34 cellular contexts compared by ENCODE assay signal in the genomic region with DNA sequence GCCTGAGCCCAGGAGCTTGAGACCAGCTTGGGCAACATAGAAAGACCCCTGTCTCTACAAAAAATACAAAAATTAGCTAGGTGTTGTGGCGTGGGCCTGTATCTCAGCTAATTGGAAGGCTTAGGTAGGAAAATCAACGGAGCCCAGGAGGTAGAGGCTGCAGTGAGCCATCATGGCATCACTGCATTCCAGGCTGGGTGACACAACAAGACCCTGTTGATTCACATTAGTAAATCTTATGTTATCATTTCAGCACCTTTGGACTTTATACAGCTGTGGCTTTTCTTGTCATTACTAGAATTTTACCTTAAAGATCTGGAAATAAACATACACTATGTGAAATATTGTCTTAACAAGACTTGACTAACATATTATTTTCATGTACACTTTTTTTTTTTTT.
"Had no signal": no experiment of that assay in that cellular context is flagged by ENCODE, and none has a peak within 500 bp of the region (broad histone marks: within the 10 kb centered on the region; RNA-seq: fewer than 3 reads in every experiment).

No MANE protein-coding gene starts in this region.

- H3K4me3 ChIP-seq: esophagus squamous epithelium, gastrocnemius medialis, hepatocyte, pancreas, psoas muscle, sigmoid colon, stomach, suprapubic skin, tibial artery had no signal

- H3K4me1 ChIP-seq: esophagus squamous epithelium, gastrocnemius medialis, pancreas, psoas muscle, sigmoid colon, stomach, suprapubic skin, tibial artery had no signal

- H3K36me3 ChIP-seq: brain microvascular endothelial cell, esophagus squamous epithelium, gastrocnemius medialis, pancreas, sigmoid colon, stomach, suprapubic skin, tibial artery had no signal

- H3K9me3 Mint-ChIP-seq: stimulated activated memory B cell treated with anti-CD40 and anti-IgM and Interleukin-4, amounts not matched to agents 10 μg/mL and 1 μg/mL and 100 μg/mL, for 72 hours had no signal

- H3K79me2 ChIP-seq: hepatocyte had no signal

- H3K9me3 ChIP-seq: esophagus squamous epithelium, gastrocnemius medialis, pancreas, psoas muscle, sigmoid colon, stomach, suprapubic skin, tibial artery had no signal

- ATAC-seq: gastrocnemius medialis; left cardiac atrium; left ventricle myocardium superior; naive thymus-derived CD4-positive, alpha-beta T cell; pancreas; psoas muscle; stimulated activated memory B cell treated with anti-CD40 and anti-IgM and Interleukin-4, amounts not matched to agents 10 μg/mL and 1 μg/mL and 100 μg/mL, for 72 hours had no signal

- H3K4me2 ChIP-seq: hepatocyte had no signal

- H3K36me3 Mint-ChIP-seq: activated CD4-positive, alpha-beta memory T cell treated with anti-CD3 and anti-CD28 coated beads for 36 hours; naive thymus-derived CD4-positive, alpha-beta T cell; stimulated activated memory B cell treated with anti-CD40 and anti-IgM and Interleukin-4, amounts not matched to agents 10 μg/mL and 1 μg/mL and 100 μg/mL, for 72 hours had no signal

- H3K4me1 Mint-ChIP-seq: endodermal cell; naive thymus-derived CD4-positive, alpha-beta T cell had no signal

- H3K27me3 ChIP-seq: brain microvascular endothelial cell, esophagus squamous epithelium, gastrocnemius medialis, hepatocyte, pancreas, sigmoid colon, stomach, suprapubic skin, tibial artery had no signal

- H3K27ac ChIP-seq: brain microvascular endothelial cell, esophagus squamous epithelium, gastrocnemius medialis, hepatocyte, pancreas, psoas muscle, sigmoid colon, stomach, suprapubic skin, tibial artery, VCaP had no signal

- DNase-seq: activated CD4-positive, alpha-beta memory T cell treated with anti-CD3 and anti-CD28 coated beads for 36 hours; activated CD4-positive, alpha-beta T cell treated with anti-CD3 and anti-CD28 coated beads for 48 hours; activated CD8-positive, alpha-beta memory T cell treated with anti-CD3 and anti-CD28 coated beads, Interleukin-2, amount 50 U/mL, for 4 hours; activated gamma-delta T cell treated with Interleukin-2 at 50 U/mL for 16 hours; activated naive CD4-positive, alpha-beta T cell treated with anti-CD3 and anti-CD28 coated beads, Interleukin-2, amount 50 U/mL, for 16 hours; activated T-cell treated with anti-CD3 and anti-CD28 coated beads, Interleukin-2, amount 50 U/mL, for 1 hour; amniotic stem cell; brain microvascular endothelial cell; central memory CD4-positive, alpha-beta T cell; endodermal cell; esophagus squamous epithelium; gastrocnemius medialis; islet precursor cell; left cardiac atrium; left ventricle myocardium superior; midbrain; naive thymus-derived CD4-positive, alpha-beta T cell; nucleus accumbens; pancreas; psoas muscle; sigmoid colon; small intestine; stimulated activated CD4-positive, alpha-beta T cell treated with anti-CD3 and anti-CD28 coated beads, Interleukin-4, amount 100 ng/mL, for 4 hours; stimulated activated CD8-positive, alpha-beta memory T cell treated with anti-CD3 and anti-CD28 coated beads, Interleukin-4, amount 100 ng/mL, for 48 hours; stomach; T-helper 9 cell; tibial artery had no signal

- H3K27me3 Mint-ChIP-seq: activated CD4-positive, alpha-beta memory T cell treated with anti-CD3 and anti-CD28 coated beads for 36 hours; dendritic cell treated with granulocyte-macrophage colony-stimulating factor and Interleukin-4, amounts not matched to agents 40 ng/mL and 50 ng/mL, for 4 days; stimulated activated memory B cell treated with anti-CD40 and anti-IgM and Interleukin-4, amounts not matched to agents 10 μg/mL and 1 μg/mL and 100 μg/mL, for 72 hours had no signal

- H3K4me3 Mint-ChIP-seq: activated CD4-positive, alpha-beta memory T cell treated with anti-CD3 and anti-CD28 coated beads for 36 hours; dendritic cell treated with granulocyte-macrophage colony-stimulating factor and Interleukin-4, amounts not matched to agents 40 ng/mL and 50 ng/mL, for 4 days; endodermal cell; naive thymus-derived CD4-positive, alpha-beta T cell; neural crest cell; stimulated activated memory B cell treated with anti-CD40 and anti-IgM and Interleukin-4, amounts not matched to agents 10 μg/mL and 1 μg/mL and 100 μg/mL, for 72 hours; T-helper 1 cell treated with Interleukin-12 subunit alpha and Interleukin-12 subunit beta and Interleukin-4 antibody, amounts not matched to agents 30 μg/mL and 1 μg/mL, for 36 hours had no signal

- H3K27ac Mint-ChIP-seq: activated CD4-positive, alpha-beta memory T cell treated with anti-CD3 and anti-CD28 coated beads for 36 hours; dendritic cell treated with granulocyte-macrophage colony-stimulating factor and Interleukin-4, amounts not matched to agents 40 ng/mL and 50 ng/mL, for 4 days; endodermal cell; naive thymus-derived CD4-positive, alpha-beta T cell; stimulated activated memory B cell treated with anti-CD40 and anti-IgM and Interleukin-4, amounts not matched to agents 10 μg/mL and 1 μg/mL and 100 μg/mL, for 72 hours; T-helper 1 cell treated with Interleukin-12 subunit alpha and Interleukin-12 subunit beta and Interleukin-4 antibody, amounts not matched to agents 30 μg/mL and 1 μg/mL, for 36 hours had no signal

- H2AFZ ChIP-seq: hepatocyte had no signal
